Comparison of ENCODE assay signal across 1 cellular context in genomic region chr3:72973031-72973723, GRCh38.
TF ChIP-seq lines count a peak whose summit lies in the region.

No MANE protein-coding gene starts in this region.

TF ChIP-seq in GM23338, 12 proteins besides CTCF, POLR2A, EP300 and RAD21:
- TF ChIP-seq JUNB (IDR thresholded peaks at IDR 0.05; ENCODE audit: unreplicated experiment) (no peak), NANOG (IDR thresholded peaks at IDR 0.05; ENCODE audit: borderline replicate concordance) (no peak), POLR2AphosphoS5 (IDR thresholded peaks at IDR 0.05; ENCODE audit: low read depth) (no peak), REST (IDR thresholded peaks at IDR 0.05; ENCODE audit: unreplicated experiment) (no peak), EZH2phosphoT487 (IDR thresholded peaks at IDR 0.05; ENCODE audit: unreplicated experiment) (no peak), ETS1 (IDR thresholded peaks at IDR 0.05) (no peak), ZNF331 (CRISPR knock-in tag; IDR thresholded peaks at IDR 0.05; ENCODE audit: low read depth) (no peak), STAT1 (IDR thresholded peaks at IDR 0.05; ENCODE audit: unreplicated experiment) (no peak), ZNF114 (CRISPR knock-in tag; IDR thresholded peaks at IDR 0.05) (no peak), ZNF462 (CRISPR knock-in tag; IDR thresholded peaks at IDR 0.05) (no peak), CREB1 (CRISPR knock-in tag; IDR thresholded peaks at IDR 0.05; ENCODE audit: low read depth) (no peak), EZH2 (IDR thresholded peaks at IDR 0.05; ENCODE audit: low read depth, unreplicated experiment) (no peak)
